ENCODE assay signal across 11 cellular contexts in the genomic region with DNA sequence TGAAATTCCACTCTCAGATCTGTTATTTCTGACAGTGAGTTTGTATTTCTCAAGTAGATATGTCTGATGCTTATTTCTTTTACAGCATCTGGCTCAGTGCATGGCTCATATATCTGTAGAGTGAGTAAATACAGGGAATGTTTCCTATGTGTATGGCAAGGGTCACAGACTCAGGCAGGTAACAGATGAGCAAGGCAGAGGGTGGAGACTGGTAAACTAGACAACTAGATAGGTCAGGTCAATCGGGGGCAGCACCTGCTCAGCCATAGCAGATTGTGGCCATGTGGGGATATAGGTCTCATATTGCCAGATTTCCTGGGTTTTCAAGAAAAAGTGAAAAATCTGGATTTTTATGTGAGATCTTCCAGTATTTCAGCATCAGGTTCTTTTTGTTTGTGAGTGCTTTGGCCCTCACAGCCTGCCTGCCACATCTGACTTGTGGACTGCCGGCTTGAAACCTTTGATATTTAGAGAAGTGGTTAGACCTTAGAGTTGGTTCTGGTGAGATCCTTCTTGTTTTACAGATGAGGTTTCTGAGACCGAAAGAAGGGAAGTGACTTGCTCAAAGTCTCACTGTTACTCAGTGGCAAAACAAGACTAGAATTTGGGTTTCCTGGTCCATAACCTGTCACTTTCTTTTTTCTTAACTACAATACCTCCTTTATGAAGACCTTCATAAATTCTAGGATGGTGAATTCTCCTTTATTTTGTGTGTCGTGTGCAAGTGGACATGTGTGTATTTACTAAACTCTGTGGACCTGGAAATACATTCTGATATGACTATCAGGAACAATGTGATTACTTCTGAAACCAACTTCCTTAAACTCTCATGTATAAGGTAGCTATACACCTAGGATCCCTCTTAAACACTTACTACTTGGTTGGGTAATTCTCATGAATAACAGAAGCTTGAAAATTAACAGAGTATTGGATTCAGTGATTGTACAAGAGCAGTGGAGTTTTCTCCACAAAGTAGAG. TPM values are rescaled to one million over a fixed set of nuclear protein-coding genes. Genes with fewer than 3 reads are reported as not detected.
A peak's percentile ranks its signal among the peaks of the same experiment; 100 is the strongest.
DNase-seq lines count a peak whose midpoint lies in the region; ATAC-seq, FAIRE-seq and TF ChIP-seq lines count a peak whose summit lies in the region.
"Had no signal": no experiment of that assay in that cellular context is flagged by ENCODE, and none has a peak within 500 bp of the region (broad histone marks: within the 10 kb centered on the region; RNA-seq: fewer than 3 reads in every experiment).

No MANE protein-coding gene starts in this region.

- no peaks in the 10 kb centered on the region for H3K9me3 Mint-ChIP-seq in progenitor cell of endocrine pancreas (ENCODE audit: low read depth)

- H3K4me1 ChIP-seq in OCI-LY1 (ENCODE audit: insufficient read depth, low read length, severe bottlenecking): peaks cover 15% of the 10 kb centered on the region

- no peak overlapping the region for H3K4me3 ChIP-seq in OCI-LY1 (ENCODE audit: low read depth, low read length, poor library complexity, severe bottlenecking)

- H3K36me3 ChIP-seq in OCI-LY1 (ENCODE audit: insufficient read depth, low read length): peaks cover 17% of the 10 kb centered on the region; the same call in 1 of the 2 replicates

- no peaks in the 10 kb centered on the region for H3K9me2 ChIP-seq in OCI-LY1 (ENCODE audit: low read depth, low read length)

- no peak overlapping the region for H3K4me3 Mint-ChIP-seq in progenitor cell of endocrine pancreas (ENCODE audit: low read depth)

- TF ChIP-seq CTCF in OCI-LY1 (IDR thresholded peaks at IDR 0.05; ENCODE audit: low read length) (no peak), progenitor cell of endocrine pancreas (IDR thresholded peaks at IDR 0.05; ENCODE audit: unreplicated experiment) (no peak)

- no peaks in the 10 kb centered on the region for H4K20me1 ChIP-seq in OCI-LY1 (ENCODE audit: insufficient read depth, low read length)

- H2AFZ ChIP-seq in OCI-LY1 (ENCODE audit: low read length): no peak overlapping the region

- H3F3A ChIP-seq in OCI-LY1 (ENCODE audit: insufficient read depth, low read length): no peaks in the 10 kb centered on the region

- H3K27ac Mint-ChIP-seq in progenitor cell of endocrine pancreas: peak overlapping the region; percentile 26

- H3K27ac ChIP-seq in OCI-LY1 (ENCODE audit: low read depth, low read length, poor library complexity, severe bottlenecking): peak overlapping the region; percentile 10
- H3K27ac ChIP-seq: 22Rv1 had no signal

- peaks cover 21% of the 10 kb centered on the region for H3K4me1 Mint-ChIP-seq in progenitor cell of endocrine pancreas (ENCODE audit: low read depth)

- peak; percentile 67 to 70 for ATAC-seq in activated CD4-positive, CD25-positive, alpha-beta regulatory T cell treated with anti-CD3 and anti-CD28 coated beads, Interleukin-2, amount 50 U/mL, for 24 hours
- peak; percentile 81 for ATAC-seq in HG02870 (IDR thresholded peaks at IDR 0.05; ENCODE audit: unreplicated experiment)

- H3K9ac ChIP-seq in OCI-LY1 (ENCODE audit: low read length): no peak overlapping the region

- H3K79me2 ChIP-seq in OCI-LY1 (ENCODE audit: insufficient read depth, low read length): no peaks in the 10 kb centered on the region

- DNase-seq in activated CD4-positive, CD25-positive, alpha-beta regulatory T cell (lab: John Stamatoyannopoulos, UW): no peak
- DNase-seq in progenitor cell of endocrine pancreas (ENCODE audit: low spot score, unreplicated experiment) (no peak), RCC 7860 (ENCODE audit: low spot score) (no peak), COLO829 (ENCODE audit: low spot score) (no peak), activated gamma-delta T cell (lab: John Stamatoyannopoulos, UW) (no peak)

- no peak overlapping the region for H3K4me2 ChIP-seq in OCI-LY1 (ENCODE audit: low read length)

- peaks cover 8% of the 10 kb centered on the region for H3K36me3 Mint-ChIP-seq in progenitor cell of endocrine pancreas (ENCODE audit: insufficient read depth)

- H3K27me3 ChIP-seq in OCI-LY1 (ENCODE audit: insufficient read depth, low read length): no peaks in the 10 kb centered on the region

- H3K9me3 ChIP-seq in OCI-LY1 (ENCODE audit: low read length): no peaks in the 10 kb centered on the region

- FAIRE-seq in RCC 7860 (lab: Jason Lieb, UNC): no peak

- H3K27me3 Mint-ChIP-seq in progenitor cell of endocrine pancreas: no peaks in the 10 kb centered on the region

RNA-seq across cellular contexts. Expression of a gene that starts 34.4 kb away (rescaled TPM):
- not detected in 2 replicates for total RNA-seq in progenitor cell of endocrine pancreas
- total RNA-seq: fibroblast of villous mesenchyme, skeletal muscle tissue had no signal

RNA-seq across cellular contexts. Expression of a gene that starts 40.2 kb away (rescaled TPM):
- 89.1 and 97.8 TPM in 2 replicates for total RNA-seq in progenitor cell of endocrine pancreas
